Comparison of ENCODE assay signal across 8 cellular contexts in genomic region chr19:14529254-14530004, GRCh38. TPM values are rescaled to one million over a fixed set of nuclear protein-coding genes. Genes with fewer than 3 reads are reported as not detected.
DNase-seq lines count a peak whose midpoint lies in the region; ATAC-seq and TF ChIP-seq lines count a peak whose summit lies in the region.

Gene TECR (plus strand): TSS chr19:14529594. CDS start chr19:14529697, 103 bp downstream.

- peak within 1 kb of the TSS; percentile 58 for H2AFZ ChIP-seq in neuron (ENCODE audit: low read depth, low read length)

- in situ Hi-C loops in SK-MEL-5 (cut with HindIII; ENCODE audit: low pct_unique_long_range_greater_than_20kb, low sequenced_read_pairs) = no loop called here

- peak; percentile 85 for ATAC-seq in foreskin keratinocyte

- DNase-seq in GF-D8 (lab: John Stamatoyannopoulos, UW) (peak; percentile 99), HEK293T (ENCODE audit: extremely low spot score) (peak; percentile 98), MV-4-11 (lab: John Stamatoyannopoulos, UW) (peak; percentile 100), SK-MEL-5 (ENCODE audit: low read depth, low spot score) (peak; percentile 99), foreskin keratinocyte (peak; percentile 99 to 100)
- DNase-seq in activated naive CD4-positive, alpha-beta T cell treated with Interleukin-2 at 50 U/mL for 16 hours = peak; percentile 100

- peak within 1 kb of the TSS; percentile 97 for H3K27ac ChIP-seq in foreskin keratinocyte
- H3K27ac ChIP-seq in subcutaneous abdominal adipose tissue (ENCODE audit: low read depth, low read length) = peak within 1 kb of the TSS; percentile 92

- H3K27me3 ChIP-seq in foreskin keratinocyte (no peaks in the 10 kb centered on the region), neuron (ENCODE audit: insufficient read depth, low read length) (no peaks in the 10 kb centered on the region), subcutaneous abdominal adipose tissue (ENCODE audit: control insufficient read depth in 5 of 5, insufficient read depth in 4 of 5, low read length in 5 of 5) (no peaks in the 10 kb centered on the region)

- CTCF ChIA-PET in HEK293T (lab: Yijun Ruan, JAX) = no interaction called here

- H3K4me1 ChIP-seq in foreskin keratinocyte = peaks cover 19% of the 10 kb centered on the region
- peaks cover 9% of the 10 kb centered on the region for H3K4me1 ChIP-seq in neuron (ENCODE audit: insufficient read depth, low read length)
- H3K4me1 ChIP-seq in subcutaneous abdominal adipose tissue (ENCODE audit: control insufficient read depth in 5 of 5, insufficient read depth in 5 of 5, low read length in 5 of 5) = peaks cover 0 to 35% (median 29%) of the 10 kb centered on the region in 5 donors

- H3K9ac ChIP-seq in subcutaneous abdominal adipose tissue (ENCODE audit: low read length in 5 of 5) = peak within 1 kb of the TSS; percentile 63 to 92 (median 80)

- H3K36me3 ChIP-seq in neuron (ENCODE audit: insufficient read depth, low read length) = peaks cover 5% of the 10 kb centered on the region
- H3K36me3 ChIP-seq in subcutaneous abdominal adipose tissue (ENCODE audit: control insufficient read depth in 5 of 5, insufficient read depth in 5 of 5, low read length in 5 of 5) = no peaks in the 10 kb centered on the region

- H3K9me3 ChIP-seq in neuron (ENCODE audit: low read length) = no peaks in the 10 kb centered on the region
- no peaks in the 10 kb centered on the region for H3K9me3 ChIP-seq in subcutaneous abdominal adipose tissue (ENCODE audit: control insufficient read depth in 5 of 5, low read length in 5 of 5)

- TF ChIP-seq CTCF in foreskin keratinocyte (conservative IDR thresholded peaks at IDR 0.05) = no peak

- H3K4me3 ChIP-seq in neuron (ENCODE audit: low read length) = peak within 1 kb of the TSS; percentile 71
- peak within 1 kb of the TSS; percentile 78 to 97 (median 93) for H3K4me3 ChIP-seq in subcutaneous abdominal adipose tissue (ENCODE audit: low read depth in 1 of 5, low read length in 5 of 5)

- POLR2A ChIA-PET in HEK293T (lab: Yijun Ruan, JAX) = interaction anchor here (1.0 kb wide), 1 partner anchor 11 kb away, joined by 4 read pairs; the partner anchor contains the start of gene DNAJB1

TF ChIP-seq in HEK293T, 16 proteins besides CTCF, POLR2A, EP300 and RAD21:
- TF ChIP-seq FOXK2 (IDR thresholded peaks at IDR 0.05) = no peak
- peak; percentile 94 for TF ChIP-seq HDGF (IDR thresholded peaks at IDR 0.05; ENCODE audit: borderline replicate concordance)
- TF ChIP-seq L3MBTL2 (conservative IDR thresholded peaks at IDR 0.05) = peak; percentile 29; the same call in 1 of the 2 replicates
- no peak for TF ChIP-seq BHLHE40 (IDR thresholded peaks at IDR 0.05; ENCODE audit: borderline replicate concordance)
- TF ChIP-seq, protein P1, sequence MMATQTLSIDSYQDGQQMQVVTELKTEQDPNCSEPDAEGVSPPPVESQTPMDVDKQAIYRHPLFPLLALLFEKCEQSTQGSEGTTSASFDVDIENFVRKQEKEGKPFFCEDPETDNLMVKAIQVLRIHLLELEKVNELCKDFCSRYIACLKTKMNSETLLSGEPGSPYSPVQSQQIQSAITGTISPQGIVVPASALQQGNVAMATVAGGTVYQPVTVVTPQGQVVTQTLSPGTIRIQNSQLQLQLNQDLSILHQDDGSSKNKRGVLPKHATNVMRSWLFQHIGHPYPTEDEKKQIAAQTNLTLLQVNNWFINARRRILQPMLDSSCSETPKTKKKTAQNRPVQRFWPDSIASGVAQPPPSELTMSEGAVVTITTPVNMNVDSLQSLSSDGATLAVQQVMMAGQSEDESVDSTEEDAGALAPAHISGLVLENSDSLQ (IDR thresholded peaks at IDR 0.05) = peak; percentile 99

RNA-seq across cellular contexts. Expression of gene TECR, which starts in this region (rescaled TPM):
- total RNA-seq in SK-MEL-5 (2014; rRNA removed; shearing (Covaris generic)) = 62.8 and 90.9 TPM in 2 replicates
- 193 and 205 TPM in 2 replicates for polyA plus RNA-seq in SK-MEL-5 (2015; cell fraction: cytosol; rRNA removed)
- polyA plus RNA-seq in SK-MEL-5 (2015; cell fraction: nucleus; rRNA removed) = 131 and 158 TPM in 2 replicates
- total RNA-seq in foreskin keratinocyte = 137 and 146 TPM in 2 replicates
- polyA plus RNA-seq in foreskin keratinocyte = 287 and 299 TPM in 2 replicates

Comparison
In these comparisons a context has a peak if more than half of its experiments do, and no peak if none do; other contexts are left out.
1. Peak in every context shown above with its lines: DNase-seq, ATAC-seq, H3K4me3 ChIP-seq and H3K27ac ChIP-seq.